In the genomic region with DNA sequence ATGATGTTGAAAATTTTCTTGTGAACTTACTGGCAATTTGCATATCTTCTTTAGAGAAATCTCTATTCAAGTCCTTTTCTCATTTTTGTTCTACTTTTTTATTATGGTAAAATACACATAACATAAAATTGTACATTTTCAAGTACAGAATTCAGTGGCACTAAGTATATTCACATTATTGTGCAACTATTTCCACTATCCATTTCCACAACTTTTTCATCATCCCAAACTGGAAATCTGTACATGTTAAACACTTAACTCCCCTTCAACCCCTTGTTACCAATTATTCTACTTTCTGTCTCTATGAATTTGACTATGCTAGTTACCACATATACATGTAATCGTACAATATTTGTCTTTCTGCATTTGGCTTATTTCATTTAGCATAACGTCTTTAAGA, we compare ENCODE assay signal across 18 cellular contexts. TPM values are rescaled to one million over a fixed set of nuclear protein-coding genes. Genes with fewer than 3 reads are reported as not detected.
A peak's percentile ranks its signal among the peaks of the same experiment; 100 is the strongest.
DNase-seq lines count a peak whose midpoint lies in the region; ATAC-seq, FAIRE-seq and TF ChIP-seq lines count a peak whose summit lies in the region.
"Had no signal": no experiment of that assay in that cellular context is flagged by ENCODE, and none has a peak within 500 bp of the region (broad histone marks: within the 10 kb centered on the region; RNA-seq: fewer than 3 reads in every experiment).

No MANE protein-coding gene starts in this region.

- TF ChIP-seq RAD21 in GM12878 (IDR thresholded peaks at IDR 0.05; ENCODE audit: insufficient read depth, low read depth, low read length) = no peak

- CTCF ChIA-PET in GM12878 (lab: Yijun Ruan, JAX) = interaction anchor here (0.9 kb wide), 1 partner anchor 54 kb away, joined by 3 read pairs; no protein-coding TSS in a partner anchor

- in situ Hi-C loops in GM12878 (cut with MboI) = no loop called here

- H3K36me3 ChIP-seq in Karpas-422 (ENCODE audit: insufficient read depth, low read length) (peaks cover 51% of the 10 kb centered on the region), GM12878 (ENCODE audit: control insufficient read depth in 2 of 2, insufficient read depth in 2 of 2, low read length in 1 of 2) (peaks cover 0 to 2% of the 10 kb centered on the region in 2 experiments; a peak in 2 of 4 replicates)

- H3K9me2 ChIP-seq in Karpas-422 (replicated peaks; ENCODE audit: insufficient read depth, low read length) = no peaks in the 10 kb centered on the region

- peaks cover 80% of the 10 kb centered on the region for H3K4me1 Mint-ChIP-seq in stimulated activated naive CD8-positive, alpha-beta T cell treated with anti-CD3 and anti-CD28 coated beads, Interleukin-15, Interleukin-2, amounts not matched to agents 100 ng/mL and 50 ng/mL, for 24 hours (ENCODE audit: low read depth)

- H3K79me2 ChIP-seq in Karpas-422 (ENCODE audit: low read length) (peaks cover 100% of the 10 kb centered on the region), GM12878 (ENCODE audit: control insufficient read depth, insufficient read depth, low read length) (peaks cover 97% of the 10 kb centered on the region)

- H3K27ac Mint-ChIP-seq in stimulated activated naive CD8-positive, alpha-beta T cell treated with anti-CD3 and anti-CD28 coated beads, Interleukin-15, Interleukin-2, amounts not matched to agents 100 ng/mL and 50 ng/mL, for 24 hours = no peak overlapping the region

- POLR2A ChIA-PET in GM12878 (lab: Charles Lee) = no interaction called here

- SMC1A ChIA-PET in GM12878 (lab: Charles Lee; ENCODE audit: uncharacterized antibody, unreplicated experiment) = interaction anchor here (0.8 to 10.1 kb wide), 3 partner anchors 8 to 19 kb away, joined by 4 to 147 read pairs (median 4); partner anchors contain the start of gene EPS15

- no peak for TF ChIP-seq POLR2A in GM12878 (IDR thresholded peaks at IDR 0.05; ENCODE audit: low read depth, low read length)

- WGBS in GM12878 (ENCODE audit: insufficient coverage, insufficient replicate concordance, low lambda C conversion rate, missing lambda C conversion rate) = 59% methylated on average over 2 of the region's 2 CpGs

- H3K4me3 ChIP-seq in Karpas-422 (ENCODE audit: low read length) (peak overlapping the region; percentile 9; the same call in 1 of the 2 replicates), GM12878 (peak overlapping the region; percentile 46; the same call in 1 of the 2 replicates)
- H3K4me3 ChIP-seq: GM23248 had no signal

- H4K20me1 ChIP-seq in Karpas-422 (ENCODE audit: insufficient read depth, low read depth, low read length) = no peaks in the 10 kb centered on the region
- H4K20me1 ChIP-seq in GM12878 (ENCODE audit: control insufficient read depth, insufficient read depth) = no peaks in the 10 kb centered on the region

- H3K4me2 ChIP-seq in Karpas-422 (ENCODE audit: low read depth, low read length, poor library complexity, severe bottlenecking) = peak overlapping the region; percentile 27
- H3K4me2 ChIP-seq in GM12878 (ENCODE audit: control insufficient read depth, insufficient read depth) = peak overlapping the region; percentile 79

- RAD21 ChIA-PET in GM12878 (lab: Charles Lee; ENCODE audit: unreplicated experiment) = no interaction called here

- ATAC-seq in stimulated activated naive CD8-positive, alpha-beta T cell treated with anti-CD3 and anti-CD28 coated beads, Interleukin-15, Interleukin-2, amounts not matched to agents 100 U/mL and 50 U/mL, for 24 hours = no peak
- ATAC-seq in GM12878 (no peak), GM21529 (IDR thresholded peaks at IDR 0.05; ENCODE audit: unreplicated experiment) (no peak)

- peaks cover 56% of the 10 kb centered on the region for H3K36me3 Mint-ChIP-seq in stimulated activated naive CD8-positive, alpha-beta T cell treated with anti-CD3 and anti-CD28 coated beads, Interleukin-15, Interleukin-2, amounts not matched to agents 100 ng/mL and 50 ng/mL, for 24 hours (ENCODE audit: low read depth)

- no peak for TF ChIP-seq CTCF in GM12878 (IDR thresholded peaks at IDR 0.05 in 2 of 3, conservative IDR thresholded peaks at IDR 0.05 in 1 of 3; ENCODE audit: control insufficient read depth in 2 of 3, extremely low read depth in 1 of 3, insufficient read depth in 1 of 3, low read depth in 3 of 3, low read length in 3 of 3)

- FAIRE-seq in GM12878 (lab: Jason Lieb, UNC) = no peak

- BruUV-seq in GM12878 (replicated peaks; lab: Mats Ljungman, UMichigan) = TSS peak; percentile 5

- H3K9me3 ChIP-seq in Karpas-422 (ENCODE audit: low read length) (no peaks in the 10 kb centered on the region), GM12878 (replicated peaks; ENCODE audit: control insufficient read depth, insufficient read depth, low read length) (peaks cover 13% of the 10 kb centered on the region)

- H3K9me3 Mint-ChIP-seq in stimulated activated naive CD8-positive, alpha-beta T cell treated with anti-CD3 and anti-CD28 coated beads, Interleukin-15, Interleukin-2, amounts not matched to agents 100 ng/mL and 50 ng/mL, for 24 hours = no peaks in the 10 kb centered on the region

- peak overlapping the region; percentile 8 for H3K4me3 Mint-ChIP-seq in stimulated activated naive CD8-positive, alpha-beta T cell treated with anti-CD3 and anti-CD28 coated beads, Interleukin-15, Interleukin-2, amounts not matched to agents 100 ng/mL and 50 ng/mL, for 24 hours

- H3K27ac ChIP-seq in Karpas-422 (ENCODE audit: low read length) (peak overlapping the region; percentile 63), GM12878 (ENCODE audit: control insufficient read depth, insufficient read depth) (peak overlapping the region; percentile 95; the same call in 1 of the 2 replicates)
- H3K27ac ChIP-seq: C4-2B, GM23248 had no signal

- DNase-seq in stimulated activated naive CD8-positive, alpha-beta T cell treated with anti-CD3 and anti-CD28 coated beads, Interleukin-15, Interleukin-2, amounts not matched to agents 100 U/mL and 50 U/mL, for 24 hours = no peak
- DNase-seq in Karpas-422 (no peak), GM12878 (ENCODE audit: low read depth, low spot score) (no peak), GF-D8 (lab: John Stamatoyannopoulos, UW) (no peak)
- no peak for DNase-seq in activated CD4-positive, alpha-beta T cell treated with anti-CD3 and anti-CD28 coated beads, Interleukin-2, amount 50 U/mL, for 4 hours
- DNase-seq: ACHN; DMS79; GM23248; HCEC 1CT; KBM-7; NCI-H1694 treated with DMSO at 0.1 percent for 48 hours; NCI-H510A; NCI-H748 treated with DMSO at 0.1 percent for 48 hours; NK-92 treated with Interleukin-12 subunit alpha and Interleukin-12 subunit beta, amount 100 ng/mL, for 24 hours; OCI-M1 had no signal

- H3K4me1 ChIP-seq in Karpas-422 (ENCODE audit: low read length) (peaks cover 77% of the 10 kb centered on the region), GM12878 (ENCODE audit: control insufficient read depth, insufficient read depth, low read length) (peaks cover 55% of the 10 kb centered on the region)

- H3K27me3 Mint-ChIP-seq in stimulated activated naive CD8-positive, alpha-beta T cell treated with anti-CD3 and anti-CD28 coated beads, Interleukin-15, Interleukin-2, amounts not matched to agents 100 ng/mL and 50 ng/mL, for 24 hours = no peaks in the 10 kb centered on the region

- H2AFZ ChIP-seq in Karpas-422 (ENCODE audit: low read length) (no peak overlapping the region), GM12878 (ENCODE audit: control insufficient read depth, low read depth, low read length) (no peak overlapping the region)
- H2AFZ ChIP-seq: GM23248 had no signal

- H3K27me3 ChIP-seq in Karpas-422 (ENCODE audit: low read length) = no peaks in the 10 kb centered on the region
- no peaks in the 10 kb centered on the region for H3K27me3 ChIP-seq in GM12878 (replicated peaks in 1 of 2; ENCODE audit: control insufficient read depth in 2 of 2, insufficient read depth in 2 of 2, low read length in 1 of 2)

- TF ChIP-seq EP300 in GM12878 (IDR thresholded peaks at IDR 0.05; ENCODE audit: borderline replicate concordance in 1 of 2, control insufficient read depth in 1 of 2, low read depth in 2 of 2, low read length in 2 of 2) = no peak

- intact Hi-C loops in GM12878 (cut with micrococcal nuclease; ENCODE audit: unreplicated experiment) = loop anchor here (2.0 kb wide), 1 partner anchor 15 kb away; no protein-coding TSS in a partner anchor

- H3K9ac ChIP-seq in Karpas-422 (ENCODE audit: low read length) = no peak overlapping the region
- no peak overlapping the region for H3K9ac ChIP-seq in GM12878 (ENCODE audit: control insufficient read depth, insufficient read depth, low read length)
- H3K9ac ChIP-seq: GM23248 had no signal

TF ChIP-seq in GM12878, 131 proteins besides CTCF, POLR2A, EP300 and RAD21 (continues in another document):
- TF ChIP-seq CHD2 (IDR thresholded peaks at IDR 0.05; ENCODE audit: borderline replicate concordance, low read depth, low read length) (no peak), SMAD1 (IDR thresholded peaks at IDR 0.05; ENCODE audit: low read depth, partially characterized antibody) (no peak)
- TF ChIP-seq, protein P1, sequence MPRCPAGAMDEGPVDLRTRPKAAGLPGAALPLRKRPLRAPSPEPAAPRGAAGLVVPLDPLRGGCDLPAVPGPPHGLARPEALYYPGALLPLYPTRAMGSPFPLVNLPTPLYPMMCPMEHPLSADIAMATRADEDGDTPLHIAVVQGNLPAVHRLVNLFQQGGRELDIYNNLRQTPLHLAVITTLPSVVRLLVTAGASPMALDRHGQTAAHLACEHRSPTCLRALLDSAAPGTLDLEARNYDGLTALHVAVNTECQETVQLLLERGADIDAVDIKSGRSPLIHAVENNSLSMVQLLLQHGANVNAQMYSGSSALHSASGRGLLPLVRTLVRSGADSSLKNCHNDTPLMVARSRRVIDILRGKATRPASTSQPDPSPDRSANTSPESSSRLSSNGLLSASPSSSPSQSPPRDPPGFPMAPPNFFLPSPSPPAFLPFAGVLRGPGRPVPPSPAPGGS (IDR thresholded peaks at IDR 0.05; ENCODE audit: borderline replicate concordance, insufficient read depth, low read depth, low read length, poor library complexity, severe bottlenecking) = no peak

RNA-seq across cellular contexts. Expression of gene EPS15, which starts 19.4 kb away (rescaled TPM):
- 70.3 and 116 TPM in 2 replicates for total RNA-seq in Karpas-422 (2014; rRNA removed; shearing (Covaris generic); ENCODE audit: low replicate concordance)
- 323 and 356 TPM in 2 replicates for total RNA-seq in GM12878 (2013; cell fraction: nucleolus; rRNA removed)
- 53.4 and 65.1 TPM in 2 replicates for total RNA-seq in GM12878 (2014; rRNA removed)
- total RNA-seq in GM12878 (2014; rRNA removed; fragmentation: Illumina TruSeq; extraction: Trizol) = 71.6 and 75.1 TPM in 2 replicates
- 87.8 and 88.2 TPM in 2 replicates for total RNA-seq in GM12878 (2021)
- polyA plus RNA-seq in GM12878 (2011; ENCODE audit: low read depth) = 19.0 TPM
- polyA plus RNA-seq in GM12878 (2011; rRNA removed) = 61.9 and 86.3 TPM in 2 replicates
- polyA plus RNA-seq in GM12878 (2011; cell fraction: cytosol; rRNA removed) = 23.5 and 33.2 TPM in 2 replicates
- polyA plus RNA-seq in GM12878 (2011; cell fraction: nucleus; rRNA removed) = 33.4 and 34.4 TPM in 2 replicates
- polyA plus RNA-seq in GM12878 (2012) = 27.6 and 33.8 TPM in 2 replicates
- 60.6 and 80.7 TPM in 2 replicates for polyA plus RNA-seq in GM12878 (2014; fragmentation: Illumina TruSeq; extraction: Trizol)
- polyA plus RNA-seq in GM12878 (2014; fragmentation: Nextera tagmentation; extraction: Ambion mirVana) = 10 to 100 TPM; 24.7 to 49.5 TPM
- polyA plus RNA-seq in GM12878 (2014; rRNA removed) = 37.6 and 43.3 TPM in 2 replicates
- polyA plus RNA-seq in GM12878 (2016; fragmentation: Nextera tagmentation; extraction: Ambion mirVana) = 10 to 100 TPM; 55.5 to 57.1 TPM
- polyA minus RNA-seq in GM12878 (2011; rRNA and poly(A)+ RNA removed) = 79.6 and 113 TPM in 2 replicates
- polyA minus RNA-seq in GM12878 (2011; cell fraction: cytosol; rRNA and poly(A)+ RNA removed) = 37.7 and 45.4 TPM in 2 replicates
- polyA minus RNA-seq in GM12878 (2011; cell fraction: nucleus; rRNA and poly(A)+ RNA removed) = 29.9 and 40.9 TPM in 2 replicates
